Comparison of ENCODE assay signal across 1 cellular context in the genomic region with DNA sequence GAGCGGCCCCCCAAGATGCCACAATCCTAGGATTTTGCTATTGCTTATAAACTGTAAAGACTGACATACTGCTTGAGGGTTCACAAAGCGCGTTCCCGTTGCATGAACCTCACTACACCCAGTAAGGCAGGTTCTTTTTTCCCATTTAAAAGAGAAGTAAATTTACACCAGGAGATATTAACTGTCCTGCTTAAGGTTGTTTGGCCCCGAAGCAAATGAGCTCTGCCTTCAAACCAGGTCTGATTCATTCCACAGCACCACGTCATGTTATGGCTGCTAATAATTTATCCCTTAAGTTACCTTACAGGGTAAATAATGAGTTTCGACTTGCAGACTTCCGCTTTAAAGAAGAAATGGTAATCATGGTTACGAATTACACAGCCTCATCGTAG.
TF ChIP-seq lines count a peak whose summit lies in the region.

No MANE protein-coding gene starts in this region.

TF ChIP-seq in GM12878, 131 proteins besides CTCF, POLR2A, EP300 and RAD21 (continued from another document):
- TF ChIP-seq ATF2 (IDR thresholded peaks at IDR 0.05; ENCODE audit: low read length) (no peak), WRNIP1 (IDR thresholded peaks at IDR 0.05; ENCODE audit: borderline replicate concordance, low read depth, low read length) (no peak), PAX8 (IDR thresholded peaks at IDR 0.05) (no peak), RB1 (IDR thresholded peaks at IDR 0.05; ENCODE audit: borderline replicate concordance) (no peak), MYB (IDR thresholded peaks at IDR 0.05; ENCODE audit: borderline replicate concordance, low read depth, low read length) (no peak), KLF5 (IDR thresholded peaks at IDR 0.05; ENCODE audit: partially characterized antibody) (no peak), FOS (IDR thresholded peaks at IDR 0.05; ENCODE audit: borderline replicate concordance, extremely low read depth, insufficient read length) (no peak), ZNF274 (IDR thresholded peaks at IDR 0.05; ENCODE audit: insufficient read depth, insufficient read length) (no peak), RAD51 (IDR thresholded peaks at IDR 0.05) (no peak; the same call in 1 of the 2 replicates), CHD4 (IDR thresholded peaks at IDR 0.05) (no peak), BRCA1 (IDR thresholded peaks at IDR 0.05; ENCODE audit: low read depth, low read length) (no peak), CBX5 (IDR thresholded peaks at IDR 0.05; ENCODE audit: low read depth) (no peak), FOXM1 (IDR thresholded peaks at IDR 0.05; ENCODE audit: low read depth, low read length) (no peak), ETV6 (conservative IDR thresholded peaks at IDR 0.05 in 1 of 2, IDR thresholded peaks at IDR 0.05 in 1 of 2; ENCODE audit: borderline replicate concordance in 1 of 2, low read depth in 1 of 2) (no peak), YBX1 (IDR thresholded peaks at IDR 0.05) (no peak), FOXK2 (IDR thresholded peaks at IDR 0.05) (no peak), USF2 (IDR thresholded peaks at IDR 0.05; ENCODE audit: borderline replicate concordance, low read depth, low read length) (no peak), IKZF1 (conservative IDR thresholded peaks at IDR 0.05) (peak; percentile 13; the same call in 1 of the 2 replicates), EZH2 (IDR thresholded peaks at IDR 0.05; ENCODE audit: borderline replicate concordance, control insufficient read depth, low read depth, low read length) (no peak), NR2F1 (conservative IDR thresholded peaks at IDR 0.05) (no peak), SIX5 (IDR thresholded peaks at IDR 0.05; ENCODE audit: low read depth, low read length, severe bottlenecking) (no peak), ZNF384 (IDR thresholded peaks at IDR 0.05; ENCODE audit: borderline replicate concordance, low read depth, low read length) (no peak), BACH1 (IDR thresholded peaks at IDR 0.05; ENCODE audit: borderline replicate concordance) (0 out of 2 replicates have a peak, but pooled peaks have one; percentile 9), NFYA (IDR thresholded peaks at IDR 0.05; ENCODE audit: borderline replicate concordance, low read depth, low read length) (no peak), SREBF1 (IDR thresholded peaks at IDR 0.05; ENCODE audit: low read length) (no peak), CHD1 (IDR thresholded peaks at IDR 0.05; ENCODE audit: low read depth, low read length) (no peak; the same call in 1 of the 2 replicates), EED (IDR thresholded peaks at IDR 0.05; ENCODE audit: low read depth) (peak; percentile 9)
- TF ChIP-seq, protein P1, sequence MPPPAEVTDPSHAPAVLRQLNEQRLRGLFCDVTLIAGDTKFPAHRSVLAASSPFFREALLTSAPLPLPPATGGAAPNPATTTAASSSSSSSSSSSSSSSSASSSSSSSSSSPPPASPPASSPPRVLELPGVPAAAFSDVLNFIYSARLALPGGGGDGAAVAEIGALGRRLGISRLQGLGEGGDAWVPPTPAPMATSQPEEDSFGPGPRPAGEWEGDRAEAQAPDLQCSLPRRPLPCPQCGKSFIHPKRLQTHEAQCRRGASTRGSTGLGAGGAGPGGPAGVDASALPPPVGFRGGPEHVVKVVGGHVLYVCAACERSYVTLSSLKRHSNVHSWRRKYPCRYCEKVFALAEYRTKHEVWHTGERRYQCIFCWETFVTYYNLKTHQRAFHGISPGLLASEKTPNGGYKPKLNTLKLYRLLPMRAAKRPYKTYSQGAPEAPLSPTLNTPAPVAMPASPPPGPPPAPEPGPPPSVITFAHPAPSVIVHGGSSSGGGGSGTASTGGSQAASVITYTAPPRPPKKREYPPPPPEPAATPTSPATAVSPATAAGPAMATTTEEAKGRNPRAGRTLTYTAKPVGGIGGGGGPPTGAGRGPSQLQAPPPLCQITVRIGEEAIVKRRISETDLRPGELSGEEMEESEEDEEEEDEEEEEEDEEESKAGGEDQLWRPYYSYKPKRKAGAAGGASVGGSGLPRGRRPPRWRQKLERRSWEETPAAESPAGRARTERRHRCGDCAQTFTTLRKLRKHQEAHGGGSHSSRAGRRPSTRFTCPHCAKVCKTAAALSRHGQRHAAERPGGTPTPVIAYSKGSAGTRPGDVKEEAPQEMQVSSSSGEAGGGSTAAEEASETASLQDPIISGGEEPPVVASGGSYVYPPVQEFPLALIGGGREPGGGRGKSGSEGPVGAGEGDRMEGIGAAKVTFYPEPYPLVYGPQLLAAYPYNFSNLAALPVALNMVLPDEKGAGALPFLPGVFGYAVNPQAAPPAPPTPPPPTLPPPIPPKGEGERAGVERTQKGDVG (CRISPR knock-in tag; IDR thresholded peaks at IDR 0.05): no peak
- TF ChIP-seq, protein P2, sequence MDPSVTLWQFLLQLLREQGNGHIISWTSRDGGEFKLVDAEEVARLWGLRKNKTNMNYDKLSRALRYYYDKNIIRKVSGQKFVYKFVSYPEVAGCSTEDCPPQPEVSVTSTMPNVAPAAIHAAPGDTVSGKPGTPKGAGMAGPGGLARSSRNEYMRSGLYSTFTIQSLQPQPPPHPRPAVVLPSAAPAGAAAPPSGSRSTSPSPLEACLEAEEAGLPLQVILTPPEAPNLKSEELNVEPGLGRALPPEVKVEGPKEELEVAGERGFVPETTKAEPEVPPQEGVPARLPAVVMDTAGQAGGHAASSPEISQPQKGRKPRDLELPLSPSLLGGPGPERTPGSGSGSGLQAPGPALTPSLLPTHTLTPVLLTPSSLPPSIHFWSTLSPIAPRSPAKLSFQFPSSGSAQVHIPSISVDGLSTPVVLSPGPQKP (IDR thresholded peaks at IDR 0.05; ENCODE audit: low read depth, low read length): peak; percentile 1; the same call in 1 of the 2 replicates
